Comparison of ENCODE assay signal across 1 cellular context in the genomic region with DNA sequence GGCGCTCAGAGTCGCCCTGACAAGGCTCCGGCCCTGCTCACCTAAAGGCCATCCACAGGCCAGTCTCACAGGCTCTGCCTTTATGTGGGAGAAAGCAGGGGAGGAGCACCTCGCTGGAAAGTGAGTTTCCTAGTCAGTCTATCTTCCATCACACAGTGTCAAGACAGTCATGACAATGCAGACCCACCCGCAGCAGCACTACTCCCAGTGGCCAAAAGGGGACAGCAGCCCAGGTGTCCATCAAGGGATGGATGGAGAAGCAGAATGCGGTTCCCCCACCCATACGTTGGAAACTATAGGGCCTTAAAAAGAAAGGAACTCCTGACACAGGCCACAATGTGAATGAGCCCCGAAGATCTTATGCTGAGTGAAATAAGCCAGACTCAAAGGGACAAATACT.
TF ChIP-seq lines count a peak whose summit lies in the region.

No MANE protein-coding gene starts in this region.

TF ChIP-seq in GM23338, 12 proteins besides CTCF, POLR2A, EP300 and RAD21 (continued from another document):
- TF ChIP-seq, protein P1, sequence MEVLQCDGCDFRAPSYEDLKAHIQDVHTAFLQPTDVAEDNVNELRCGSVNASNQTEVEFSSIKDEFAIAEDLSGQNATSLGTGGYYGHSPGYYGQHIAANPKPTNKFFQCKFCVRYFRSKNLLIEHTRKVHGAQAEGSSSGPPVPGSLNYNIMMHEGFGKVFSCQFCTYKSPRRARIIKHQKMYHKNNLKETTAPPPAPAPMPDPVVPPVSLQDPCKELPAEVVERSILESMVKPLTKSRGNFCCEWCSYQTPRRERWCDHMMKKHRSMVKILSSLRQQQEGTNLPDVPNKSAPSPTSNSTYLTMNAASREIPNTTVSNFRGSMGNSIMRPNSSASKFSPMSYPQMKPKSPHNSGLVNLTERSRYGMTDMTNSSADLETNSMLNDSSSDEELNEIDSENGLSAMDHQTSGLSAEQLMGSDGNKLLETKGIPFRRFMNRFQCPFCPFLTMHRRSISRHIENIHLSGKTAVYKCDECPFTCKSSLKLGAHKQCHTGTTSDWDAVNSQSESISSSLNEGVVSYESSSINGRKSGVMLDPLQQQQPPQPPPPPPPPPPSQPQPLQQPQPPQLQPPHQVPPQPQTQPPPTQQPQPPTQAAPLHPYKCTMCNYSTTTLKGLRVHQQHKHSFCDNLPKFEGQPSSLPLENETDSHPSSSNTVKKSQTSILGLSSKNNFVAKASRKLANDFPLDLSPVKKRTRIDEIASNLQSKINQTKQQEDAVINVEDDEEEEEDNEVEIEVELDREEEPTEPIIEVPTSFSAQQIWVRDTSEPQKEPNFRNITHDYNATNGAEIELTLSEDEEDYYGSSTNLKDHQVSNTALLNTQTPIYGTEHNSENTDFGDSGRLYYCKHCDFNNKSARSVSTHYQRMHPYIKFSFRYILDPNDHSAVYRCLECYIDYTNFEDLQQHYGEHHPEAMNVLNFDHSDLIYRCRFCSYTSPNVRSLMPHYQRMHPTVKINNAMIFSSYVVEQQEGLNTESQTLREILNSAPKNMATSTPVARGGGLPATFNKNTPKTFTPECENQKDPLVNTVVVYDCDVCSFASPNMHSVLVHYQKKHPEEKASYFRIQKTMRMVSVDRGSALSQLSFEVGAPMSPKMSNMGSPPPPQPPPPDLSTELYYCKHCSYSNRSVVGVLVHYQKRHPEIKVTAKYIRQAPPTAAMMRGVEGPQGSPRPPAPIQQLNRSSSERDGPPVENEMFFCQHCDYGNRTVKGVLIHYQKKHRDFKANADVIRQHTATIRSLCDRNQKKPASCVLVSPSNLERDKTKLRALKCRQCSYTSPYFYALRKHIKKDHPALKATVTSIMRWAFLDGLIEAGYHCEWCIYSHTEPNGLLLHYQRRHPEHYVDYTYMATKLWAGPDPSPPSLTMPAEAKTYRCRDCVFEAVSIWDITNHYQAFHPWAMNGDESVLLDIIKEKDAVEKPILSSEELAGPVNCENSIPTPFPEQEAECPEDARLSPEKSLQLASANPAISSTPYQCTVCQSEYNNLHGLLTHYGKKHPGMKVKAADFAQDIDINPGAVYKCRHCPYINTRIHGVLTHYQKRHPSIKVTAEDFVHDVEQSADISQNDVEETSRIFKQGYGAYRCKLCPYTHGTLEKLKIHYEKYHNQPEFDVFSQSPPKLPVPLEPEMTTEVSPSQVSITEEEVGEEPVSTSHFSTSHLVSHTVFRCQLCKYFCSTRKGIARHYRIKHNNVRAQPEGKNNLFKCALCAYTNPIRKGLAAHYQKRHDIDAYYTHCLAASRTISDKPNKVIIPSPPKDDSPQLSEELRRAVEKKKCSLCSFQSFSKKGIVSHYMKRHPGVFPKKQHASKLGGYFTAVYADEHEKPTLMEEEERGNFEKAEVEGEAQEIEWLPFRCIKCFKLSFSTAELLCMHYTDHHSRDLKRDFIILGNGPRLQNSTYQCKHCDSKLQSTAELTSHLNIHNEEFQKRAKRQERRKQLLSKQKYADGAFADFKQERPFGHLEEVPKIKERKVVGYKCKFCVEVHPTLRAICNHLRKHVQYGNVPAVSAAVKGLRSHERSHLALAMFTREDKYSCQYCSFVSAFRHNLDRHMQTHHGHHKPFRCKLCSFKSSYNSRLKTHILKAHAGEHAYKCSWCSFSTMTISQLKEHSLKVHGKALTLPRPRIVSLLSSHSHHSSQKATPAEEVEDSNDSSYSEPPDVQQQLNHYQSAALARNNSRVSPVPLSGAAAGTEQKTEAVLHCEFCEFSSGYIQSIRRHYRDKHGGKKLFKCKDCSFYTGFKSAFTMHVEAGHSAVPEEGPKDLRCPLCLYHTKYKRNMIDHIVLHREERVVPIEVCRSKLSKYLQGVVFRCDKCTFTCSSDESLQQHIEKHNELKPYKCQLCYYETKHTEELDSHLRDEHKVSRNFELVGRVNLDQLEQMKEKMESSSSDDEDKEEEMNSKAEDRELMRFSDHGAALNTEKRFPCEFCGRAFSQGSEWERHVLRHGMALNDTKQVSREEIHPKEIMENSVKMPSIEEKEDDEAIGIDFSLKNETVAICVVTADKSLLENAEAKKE (CRISPR knock-in tag; IDR thresholded peaks at IDR 0.05), result no peak
- TF ChIP-seq, protein P2, sequence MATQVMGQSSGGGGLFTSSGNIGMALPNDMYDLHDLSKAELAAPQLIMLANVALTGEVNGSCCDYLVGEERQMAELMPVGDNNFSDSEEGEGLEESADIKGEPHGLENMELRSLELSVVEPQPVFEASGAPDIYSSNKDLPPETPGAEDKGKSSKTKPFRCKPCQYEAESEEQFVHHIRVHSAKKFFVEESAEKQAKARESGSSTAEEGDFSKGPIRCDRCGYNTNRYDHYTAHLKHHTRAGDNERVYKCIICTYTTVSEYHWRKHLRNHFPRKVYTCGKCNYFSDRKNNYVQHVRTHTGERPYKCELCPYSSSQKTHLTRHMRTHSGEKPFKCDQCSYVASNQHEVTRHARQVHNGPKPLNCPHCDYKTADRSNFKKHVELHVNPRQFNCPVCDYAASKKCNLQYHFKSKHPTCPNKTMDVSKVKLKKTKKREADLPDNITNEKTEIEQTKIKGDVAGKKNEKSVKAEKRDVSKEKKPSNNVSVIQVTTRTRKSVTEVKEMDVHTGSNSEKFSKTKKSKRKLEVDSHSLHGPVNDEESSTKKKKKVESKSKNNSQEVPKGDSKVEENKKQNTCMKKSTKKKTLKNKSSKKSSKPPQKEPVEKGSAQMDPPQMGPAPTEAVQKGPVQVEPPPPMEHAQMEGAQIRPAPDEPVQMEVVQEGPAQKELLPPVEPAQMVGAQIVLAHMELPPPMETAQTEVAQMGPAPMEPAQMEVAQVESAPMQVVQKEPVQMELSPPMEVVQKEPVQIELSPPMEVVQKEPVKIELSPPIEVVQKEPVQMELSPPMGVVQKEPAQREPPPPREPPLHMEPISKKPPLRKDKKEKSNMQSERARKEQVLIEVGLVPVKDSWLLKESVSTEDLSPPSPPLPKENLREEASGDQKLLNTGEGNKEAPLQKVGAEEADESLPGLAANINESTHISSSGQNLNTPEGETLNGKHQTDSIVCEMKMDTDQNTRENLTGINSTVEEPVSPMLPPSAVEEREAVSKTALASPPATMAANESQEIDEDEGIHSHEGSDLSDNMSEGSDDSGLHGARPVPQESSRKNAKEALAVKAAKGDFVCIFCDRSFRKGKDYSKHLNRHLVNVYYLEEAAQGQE (IDR thresholded peaks at IDR 0.05; ENCODE audit: unreplicated experiment), result no peak
- TF ChIP-seq ZNF114 (CRISPR knock-in tag; IDR thresholded peaks at IDR 0.05), result no peak
